7 cellular contexts compared by ENCODE assay signal in the genomic region with DNA sequence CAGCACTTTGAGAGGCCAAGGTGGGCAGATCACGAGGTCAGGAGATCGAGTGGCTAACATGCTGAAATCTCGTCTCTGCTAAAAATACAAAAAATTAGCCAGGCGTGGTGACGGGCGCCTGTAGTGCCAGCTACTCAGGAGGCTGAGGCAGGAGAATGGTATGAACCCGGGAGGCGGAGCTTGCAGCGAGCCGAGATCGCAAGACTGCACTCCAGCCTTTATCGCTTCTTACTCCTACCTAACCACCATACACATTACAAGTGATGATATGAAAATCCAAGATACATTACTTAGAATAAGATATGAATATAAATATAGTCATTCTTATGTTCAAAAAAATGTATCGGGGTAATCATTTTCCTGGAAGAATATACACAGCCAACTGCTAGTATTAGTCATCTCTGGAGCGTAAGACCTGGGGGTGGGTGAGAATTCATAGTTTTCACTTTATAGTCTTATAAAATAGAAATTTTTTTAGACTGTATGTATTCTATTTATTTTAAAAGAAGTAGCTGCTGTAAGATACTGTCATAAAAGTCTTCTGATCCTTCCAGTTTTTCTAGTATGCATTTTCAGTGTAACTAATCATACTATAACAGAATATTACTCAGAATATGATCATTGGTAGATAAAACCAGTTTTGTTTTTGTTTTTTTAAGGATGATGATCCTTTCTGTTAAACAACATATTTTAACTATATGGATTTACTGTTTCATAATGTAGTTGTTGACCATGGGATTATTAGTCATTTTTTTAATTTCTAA. TPM values are rescaled to one million over a fixed set of nuclear protein-coding genes. Genes with fewer than 3 reads are reported as not detected.
A peak's percentile ranks its signal among the peaks of the same experiment; 100 is the strongest.
DNase-seq lines count a peak whose midpoint lies in the region; ATAC-seq, FAIRE-seq and TF ChIP-seq lines count a peak whose summit lies in the region.
"Not testable (repeated sequence)": the region's sequence is repeated elsewhere in the genome, so short reads cannot be mapped to it uniquely, and the experiment has no call there.

No MANE protein-coding gene starts in this region.

- TF ChIP-seq CTCF in LNCaP clone FGC (IDR thresholded peaks at IDR 0.05; ENCODE audit: control insufficient read depth, extremely low read depth, insufficient read depth); osteoblast (IDR thresholded peaks at IDR 0.05; ENCODE audit: extremely low read depth, low read depth, low read length): not testable (repeated sequence)

- H3K4me1 Mint-ChIP-seq in activated CD4-positive, alpha-beta T cell treated with anti-CD3 and anti-CD28 coated beads for 36 hours; activated T-cell treated with anti-CD3 and anti-CD28 coated beads, Interleukin-2, amount 50 U/mL, for 4 hours (ENCODE audit: low read depth): not testable (repeated sequence)
- peaks cover 11% of the 10 kb centered on the region for H3K4me1 Mint-ChIP-seq in activated naive CD8-positive, alpha-beta T cell treated with anti-CD3 and anti-CD28 coated beads, Interleukin-2, amount 50 U/mL, for 24 hours

- peaks cover 23% of the 10 kb centered on the region for H3K36me3 ChIP-seq in osteoblast (ENCODE audit: insufficient read depth, low read length)

- peaks cover 20% of the 10 kb centered on the region for H3K36me3 Mint-ChIP-seq in activated CD4-positive, alpha-beta T cell treated with anti-CD3 and anti-CD28 coated beads for 36 hours (ENCODE audit: low read depth)
- H3K36me3 Mint-ChIP-seq in activated T-cell treated with anti-CD3 and anti-CD28 coated beads, Interleukin-2, amount 50 U/mL, for 4 hours (ENCODE audit: insufficient read depth), result peaks cover 14% of the 10 kb centered on the region
- H3K36me3 Mint-ChIP-seq in activated naive CD8-positive, alpha-beta T cell treated with anti-CD3 and anti-CD28 coated beads, Interleukin-2, amount 50 U/mL, for 24 hours (ENCODE audit: low read depth), result peaks cover 31% of the 10 kb centered on the region

- H3K27me3 Mint-ChIP-seq in activated CD4-positive, alpha-beta T cell treated with anti-CD3 and anti-CD28 coated beads for 36 hours; activated T-cell treated with anti-CD3 and anti-CD28 coated beads, Interleukin-2, amount 50 U/mL, for 4 hours (ENCODE audit: low read depth); activated naive CD8-positive, alpha-beta T cell treated with anti-CD3 and anti-CD28 coated beads, Interleukin-2, amount 50 U/mL, for 24 hours: not testable (repeated sequence)

- POLR2A ChIA-PET in activated CD4-positive, alpha-beta T cell treated with anti-CD3 and anti-CD28 coated beads for 36 hours (lab: Charles Lee), result not testable (repeated sequence)

- H3K9me3 Mint-ChIP-seq in activated CD4-positive, alpha-beta T cell treated with anti-CD3 and anti-CD28 coated beads for 36 hours (ENCODE audit: low read depth); activated T-cell treated with anti-CD3 and anti-CD28 coated beads, Interleukin-2, amount 50 U/mL, for 4 hours; activated naive CD8-positive, alpha-beta T cell treated with anti-CD3 and anti-CD28 coated beads, Interleukin-2, amount 50 U/mL, for 24 hours: not testable (repeated sequence)

- H3K27ac ChIP-seq in osteoblast (ENCODE audit: low read depth, low read length), result peak overlapping the region; percentile 24

- not testable (repeated sequence) for H3K4me3 ChIP-seq in LNCaP clone FGC (ENCODE audit: low read depth, low read length); osteoblast (ENCODE audit: insufficient read depth, low read length)

- intact Hi-C loops in activated CD4-positive, alpha-beta T cell treated with anti-CD3 and anti-CD28 coated beads for 36 hours (cut with DNase I, micrococcal nuclease), result not testable (repeated sequence)

- H4K20me1 ChIP-seq in osteoblast (ENCODE audit: insufficient read depth, low read length), result not testable (repeated sequence)

- not testable (repeated sequence) for H3K4me3 Mint-ChIP-seq in activated CD4-positive, alpha-beta T cell treated with anti-CD3 and anti-CD28 coated beads for 36 hours; activated T-cell treated with anti-CD3 and anti-CD28 coated beads, Interleukin-2, amount 50 U/mL, for 4 hours; activated naive CD8-positive, alpha-beta T cell treated with anti-CD3 and anti-CD28 coated beads, Interleukin-2, amount 50 U/mL, for 24 hours

- H2AFZ ChIP-seq in osteoblast (ENCODE audit: low read length), result not testable (repeated sequence)

- peak; percentile 86 for ATAC-seq in activated CD4-positive, alpha-beta T cell treated with anti-CD3 and anti-CD28 coated beads for 36 hours
- peak; percentile 60 to 75 for ATAC-seq in activated T-cell treated with anti-CD3 and anti-CD28 coated beads, Interleukin-2, amount 50 U/mL, for 4 hours
- peak; percentile 52 for ATAC-seq in activated naive CD8-positive, alpha-beta T cell treated with anti-CD3 and anti-CD28 coated beads, Interleukin-2, amount 50 U/mL, for 24 hours

- H3K27ac Mint-ChIP-seq in activated CD4-positive, alpha-beta T cell treated with anti-CD3 and anti-CD28 coated beads for 36 hours, result not testable (repeated sequence)
- H3K27ac Mint-ChIP-seq in activated naive CD8-positive, alpha-beta T cell treated with anti-CD3 and anti-CD28 coated beads, Interleukin-2, amount 50 U/mL, for 24 hours, result peak overlapping the region; percentile 46

- H3K4me1 ChIP-seq in osteoblast (ENCODE audit: insufficient read depth, low read length), result not testable (repeated sequence)

- peak; percentile 24 for FAIRE-seq in colon (lab: Jason Lieb, UNC)

- H3K4me2 ChIP-seq in osteoblast (ENCODE audit: insufficient read depth, low read length), result not testable (repeated sequence)

- H3K79me2 ChIP-seq in osteoblast (ENCODE audit: insufficient read depth, low read length), result not testable (repeated sequence)

- not testable (repeated sequence) for H3K27me3 ChIP-seq in osteoblast (ENCODE audit: insufficient read depth, low read length)

- CTCF ChIA-PET in activated CD4-positive, alpha-beta T cell treated with anti-CD3 and anti-CD28 coated beads for 36 hours (lab: Charles Lee), result interaction anchor here (0.6 to 1.2 kb wide), 2 partner anchors 14 to 49 kb away, joined by 3 read pairs; no protein-coding TSS in a partner anchor

- not testable (repeated sequence) for H3K9me3 ChIP-seq in osteoblast (ENCODE audit: low read depth, low read length)

- DNase-seq in EL (peak; percentile 21), LNCaP clone FGC (ENCODE audit: low read depth) (peak; percentile 7)
- DNase-seq in activated CD4-positive, alpha-beta T cell treated with anti-CD3 and anti-CD28 coated beads for 36 hours; activated T-cell treated with anti-CD3 and anti-CD28 coated beads, Interleukin-2, amount 50 U/mL, for 4 hours; activated naive CD8-positive, alpha-beta T cell treated with anti-CD3 and anti-CD28 coated beads, Interleukin-2, amount 50 U/mL, for 24 hours; osteoblast (ENCODE audit: insufficient read length, low spot score, missing footprints): not testable (repeated sequence)

RNA-seq across cellular contexts. Expression of a gene that starts 56.7 kb away (rescaled TPM):
- 10 to 100 TPM; 39.2 to 44.1 TPM for total RNA-seq in activated CD4-positive, alpha-beta T cell treated with anti-CD3 and anti-CD28 coated beads for 36 hours
- total RNA-seq in activated T-cell treated with anti-CD3 and anti-CD28 coated beads, Interleukin-2, amount 50 U/mL, for 4 hours, result 10 to 100 TPM; 45.2 to 46.9 (median 45.6) TPM
- 11.6 and 11.8 TPM in 2 replicates for total RNA-seq in osteoblast
